Comparison of ENCODE assay signal across 16 cellular contexts in genomic region chr4:137583650-137584049, GRCh38. TPM values are rescaled to one million over a fixed set of nuclear protein-coding genes. Genes with fewer than 3 reads are reported as not detected.
DNase-seq lines count a peak whose midpoint lies in the region; ATAC-seq and TF ChIP-seq lines count a peak whose summit lies in the region.
"Had no signal": no experiment of that assay in that cellular context is flagged by ENCODE, and none has a peak within 500 bp of the region (broad histone marks: within the 10 kb centered on the region; RNA-seq: fewer than 3 reads in every experiment).

No MANE protein-coding gene starts in this region.

- H3F3A ChIP-seq in SK-N-SH (replicated peaks; ENCODE audit: insufficient read depth) (no peaks in the 10 kb centered on the region), smooth muscle cell (ENCODE audit: low read depth) (no peaks in the 10 kb centered on the region)

- H3K9ac ChIP-seq in SK-N-SH (no peak overlapping the region), smooth muscle cell (ENCODE audit: low read depth) (no peak overlapping the region)
- H3K9ac ChIP-seq: BLaER1 had no signal

- CTCF ChIA-PET in SK-N-SH (lab: Yijun Ruan, JAX), result no interaction called here

- H3K9me3 ChIP-seq in SK-N-SH (no peaks in the 10 kb centered on the region), gastroesophageal sphincter (no peaks in the 10 kb centered on the region), smooth muscle cell (replicated peaks; ENCODE audit: low read depth) (no peaks in the 10 kb centered on the region)
- H3K9me3 ChIP-seq: HAP-1 had no signal

- no peak overlapping the region for H3K27ac ChIP-seq in SK-N-SH (ENCODE audit: low read depth in 2 of 2, low read length in 1 of 2)
- H3K27ac ChIP-seq in gastroesophageal sphincter, result peak overlapping the region in 2 of 4 donors; percentile 19 to 57
- no peak overlapping the region for H3K27ac ChIP-seq in smooth muscle cell (ENCODE audit: low read depth)
- H3K27ac ChIP-seq: BLaER1 had no signal

- POLR2A ChIA-PET in SK-N-SH (lab: Yijun Ruan, JAX), result no interaction called here

- H3K4me2 ChIP-seq in SK-N-SH, result no peak overlapping the region
- no peak overlapping the region for H3K4me2 ChIP-seq in smooth muscle cell
- H3K4me2 ChIP-seq: BLaER1 had no signal

- no peak overlapping the region for H3K4me3 ChIP-seq in SK-N-SH (ENCODE audit: low read depth in 2 of 2, low read length in 1 of 2)
- H3K4me3 ChIP-seq in gastroesophageal sphincter, result no peak overlapping the region
- no peak overlapping the region for H3K4me3 ChIP-seq in smooth muscle cell
- H3K4me3 ChIP-seq: BLaER1, HAP-1 had no signal

- no peak for TF ChIP-seq POLR2A in gastroesophageal sphincter (IDR thresholded peaks at IDR 0.05)

- H3K4me1 ChIP-seq in SK-N-SH (ENCODE audit: control insufficient read depth in 1 of 2, insufficient read depth in 2 of 2, low read depth in 1 of 2, low read length in 1 of 2), result no peaks in the 10 kb centered on the region; a peak in 1 of 4 replicates
- no peaks in the 10 kb centered on the region for H3K4me1 ChIP-seq in gastroesophageal sphincter
- no peaks in the 10 kb centered on the region for H3K4me1 ChIP-seq in smooth muscle cell (ENCODE audit: low read depth)
- H3K4me1 ChIP-seq: BLaER1 had no signal

- H3K27me3 ChIP-seq in SK-N-SH (ENCODE audit: insufficient read depth), result no peaks in the 10 kb centered on the region
- no peaks in the 10 kb centered on the region for H3K27me3 ChIP-seq in gastroesophageal sphincter
- H3K27me3 ChIP-seq in smooth muscle cell (ENCODE audit: low read depth), result no peaks in the 10 kb centered on the region
- H3K27me3 ChIP-seq: BLaER1 had no signal

- H2AFZ ChIP-seq in SK-N-SH (ENCODE audit: low read depth), result 0 out of 2 replicates have a peak overlapping the region, but pooled peaks have one; percentile 29
- H2AFZ ChIP-seq in smooth muscle cell (ENCODE audit: low read depth), result peak overlapping the region; percentile 3

- H3K36me3 ChIP-seq in SK-N-SH (replicated peaks in 1 of 2; ENCODE audit: control insufficient read depth in 1 of 2, insufficient read depth in 2 of 2, low read length in 1 of 2), result no peaks in the 10 kb centered on the region
- H3K36me3 ChIP-seq in gastroesophageal sphincter, result no peaks in the 10 kb centered on the region
- H3K36me3 ChIP-seq in smooth muscle cell (ENCODE audit: low read depth), result no peaks in the 10 kb centered on the region
- H3K36me3 ChIP-seq: BLaER1, HAP-1 had no signal

- DNase-seq in SK-N-SH (no peak), NCI-H69 (lab: John Stamatoyannopoulos, UW) (peak; percentile 5), smooth muscle cell (lab: John Stamatoyannopoulos, UW; ENCODE audit: unreplicated experiment) (no peak), SKM-1 treated with dmso at 0.1 percent for 144 hours (lab: John Stamatoyannopoulos, UW; ENCODE audit: unreplicated experiment) (no peak), DMS114 treated with DMSO at 0.1 percent for 48 hours (lab: John Stamatoyannopoulos, UW; ENCODE audit: unreplicated experiment) (no peak)
- DNase-seq: 8988T; Calu3; CD4-positive, alpha-beta memory T cell; DMS53 had no signal

- no peaks in the 10 kb centered on the region for H3K9me2 ChIP-seq in SK-N-SH

- H4K20me1 ChIP-seq in SK-N-SH (ENCODE audit: insufficient read depth) (no peaks in the 10 kb centered on the region), smooth muscle cell (ENCODE audit: low read depth) (no peaks in the 10 kb centered on the region)
- H4K20me1 ChIP-seq: BLaER1 had no signal

- TF ChIP-seq EP300 in SK-N-SH (IDR thresholded peaks at IDR 0.05; ENCODE audit: borderline replicate concordance in 1 of 2, low read depth in 1 of 2, low read length in 1 of 2) (no peak), gastroesophageal sphincter (IDR thresholded peaks at IDR 0.05) (no peak)

- ATAC-seq in SK-N-SH treated with all-trans-retinoic acid at 6 μM for 48 hours, result no peak
- peak; percentile 79 for ATAC-seq in gastroesophageal sphincter
- no peak for ATAC-seq in HG02973 (IDR thresholded peaks at IDR 0.05; ENCODE audit: unreplicated experiment)

- H3K79me2 ChIP-seq in SK-N-SH (ENCODE audit: insufficient read depth), result no peaks in the 10 kb centered on the region
- H3K79me2 ChIP-seq in smooth muscle cell (ENCODE audit: low read depth), result no peaks in the 10 kb centered on the region

- TF ChIP-seq RAD21 in SK-N-SH (IDR thresholded peaks at IDR 0.05; ENCODE audit: low read length), result no peak

- no peak for TF ChIP-seq CTCF in SK-N-SH (IDR thresholded peaks at IDR 0.05)
- TF ChIP-seq CTCF in gastroesophageal sphincter (IDR thresholded peaks at IDR 0.05), result no peak
- TF ChIP-seq CTCF in smooth muscle cell (IDR thresholded peaks at IDR 0.05; ENCODE audit: borderline replicate concordance, insufficient read depth, poor library complexity, severe bottlenecking), result no peak

TF ChIP-seq in SK-N-SH, 30 proteins besides CTCF, POLR2A, EP300 and RAD21 (continues in another document):
- TF ChIP-seq MAX (IDR thresholded peaks at IDR 0.05; ENCODE audit: low read depth) (no peak), USF2 (IDR thresholded peaks at IDR 0.05; ENCODE audit: borderline replicate concordance, low read depth, low read length) (no peak), YY1 (IDR thresholded peaks at IDR 0.05; ENCODE audit: low read depth) (no peak)

TF ChIP-seq in SK-N-SH treated with all-trans-retinoic acid at 6 μM for 48 hours, 23 proteins besides CTCF, POLR2A, EP300 and RAD21:
- TF ChIP-seq ISL1 (CRISPR knock-in tag; IDR thresholded peaks at IDR 0.05), result no peak
- TF ChIP-seq POU6F1 (CRISPR knock-in tag; IDR thresholded peaks at IDR 0.05; ENCODE audit: borderline replicate concordance, low read depth), result no peak
- no peak for TF ChIP-seq GLIS3 (CRISPR knock-in tag; IDR thresholded peaks at IDR 0.05)
- no peak for TF ChIP-seq CSDC2 (CRISPR knock-in tag; IDR thresholded peaks at IDR 0.05)
- TF ChIP-seq ESRRG (CRISPR knock-in tag; IDR thresholded peaks at IDR 0.05), result no peak
- TF ChIP-seq ZNF565 (CRISPR knock-in tag; conservative IDR thresholded peaks at IDR 0.05; ENCODE audit: low read depth), result no peak
- TF ChIP-seq ZNF8 (CRISPR knock-in tag; IDR thresholded peaks at IDR 0.05), result no peak
- TF ChIP-seq BACH2 (CRISPR knock-in tag; IDR thresholded peaks at IDR 0.05; ENCODE audit: borderline replicate concordance), result no peak
- TF ChIP-seq TCF4 (CRISPR knock-in tag; IDR thresholded peaks at IDR 0.05; ENCODE audit: borderline replicate concordance), result no peak
- TF ChIP-seq TOX (CRISPR knock-in tag; IDR thresholded peaks at IDR 0.05; ENCODE audit: borderline replicate concordance), result no peak
- no peak for TF ChIP-seq ZC3H10 (CRISPR knock-in tag; IDR thresholded peaks at IDR 0.05)
- TF ChIP-seq PPARA (CRISPR knock-in tag; IDR thresholded peaks at IDR 0.05; ENCODE audit: borderline replicate concordance), result no peak

RNA-seq across cellular contexts. Expression of gene PCDH18, which starts 51.4 kb away (rescaled TPM):
- polyA plus RNA-seq in SK-N-SH (2012; rRNA removed) (25.0 and 37.5 TPM in 2 replicates), smooth muscle cell (13.4 and 24.5 TPM in 2 replicates)
- polyA plus RNA-seq in SK-N-SH (2012; cell fraction: cytosol; rRNA removed), result 26.5 and 30.9 TPM in 2 replicates
- 29.4 and 37.0 TPM in 2 replicates for polyA plus RNA-seq in SK-N-SH (2012; cell fraction: nucleus; rRNA removed)
- total RNA-seq in gastroesophageal sphincter (10 to 100 TPM; 31.2 to 75.5 (median 60.2) TPM), smooth muscle cell (51.3 and 58.8 TPM in 2 replicates)
- total RNA-seq: HT-29 had no signal
- polyA plus RNA-seq: CD14-positive monocyte had no signal
